Comparison of ENCODE assay signal across 38 cellular contexts in genomic region chr1:103123321-103123720, GRCh38. TPM values are rescaled to one million over a fixed set of nuclear protein-coding genes. Genes with fewer than 3 reads are reported as not detected.
"Had no signal": no experiment of that assay in that cellular context is flagged by ENCODE, and none has a peak within 500 bp of the region (broad histone marks: within the 10 kb centered on the region; RNA-seq: fewer than 3 reads in every experiment).

No MANE protein-coding gene starts in this region.

- H3K27me3 Mint-ChIP-seq: activated B cell treated with CpG ODN at 0.5 μM for 24 hours; activated CD4-positive, alpha-beta memory T cell treated with anti-CD3 and anti-CD28 coated beads for 36 hours; activated CD4-positive, alpha-beta T cell treated with anti-CD3 and anti-CD28 coated beads, Interleukin-2, amount 10 ng/mL, durations not matched to agents 24 days and 14 days; activated CD8-positive, alpha-beta T cell treated with anti-CD3 and anti-CD28 coated beads for 36 hours; activated naive CD8-positive, alpha-beta T cell treated with anti-CD3 and anti-CD28 coated beads for 36 hours; activated T-helper 17 cell treated with anti-CD3 and anti-CD28 coated beads, Interleukin-2, amount 50 U/mL, for 72 hours; brain; central memory CD8-positive, alpha-beta T cell had no signal

- H3K36me3 Mint-ChIP-seq: activated CD4-positive, alpha-beta memory T cell treated with anti-CD3 and anti-CD28 coated beads for 36 hours; activated naive CD4-positive, alpha-beta T cell treated with anti-CD3 and anti-CD28 coated beads, Interleukin-2, amount 50 U/mL, for 72 hours; activated naive CD8-positive, alpha-beta T cell treated with anti-CD3 and anti-CD28 coated beads for 36 hours; brain had no signal

- H3K27me3 ChIP-seq: adrenal gland, ascending aorta, cardiac muscle cell had no signal

- H3K4me1 ChIP-seq: adrenal gland, ascending aorta had no signal

- H3K9me3 ChIP-seq: adrenal gland, ascending aorta had no signal

- H3K9me3 Mint-ChIP-seq: activated B cell treated with CpG ODN at 0.5 μM for 24 hours; activated CD4-positive, alpha-beta memory T cell treated with anti-CD3 and anti-CD28 coated beads for 36 hours; activated CD4-positive, alpha-beta T cell treated with anti-CD3 and anti-CD28 coated beads, Interleukin-2, amount 10 ng/mL, durations not matched to agents 24 days and 14 days; activated CD8-positive, alpha-beta T cell treated with anti-CD3 and anti-CD28 coated beads for 36 hours; activated T-cell treated with anti-CD3 and anti-CD28 coated beads, Interleukin-2, amount 50 U/mL, for 4 hours; activated T-helper 1 cell treated with anti-CD3 and anti-CD28 coated beads, Interleukin-12 subunit alpha, Interleukin-12 subunit beta, Interleukin-2, Interleukin-4 antibody, amounts not matched to agents 30 ng/mL and 10 ng/mL and 1 ng/mL, durations not matched to agents 14 hours and 24 hours and 36 hours; T-helper 1 cell treated with Interleukin-12 subunit alpha and Interleukin-12 subunit beta and Interleukin-4 antibody, amounts not matched to agents 30 μg/mL and 1 μg/mL, for 36 hours; T-helper 2 cell treated with Interferon-gamma antibody and Interleukin-4, amounts not matched to agents 5 μg/mL and 100 μg/mL, for 36 hours had no signal

- H3K4me3 Mint-ChIP-seq: activated B cell treated with CpG ODN at 0.5 μM for 24 hours; activated CD4-positive, alpha-beta memory T cell treated with anti-CD3 and anti-CD28 coated beads for 36 hours; activated CD4-positive, alpha-beta T cell treated with anti-CD3 and anti-CD28 coated beads, Interleukin-2, amount 10 ng/mL, durations not matched to agents 24 days and 14 days; activated CD8-positive, alpha-beta T cell treated with anti-CD3 and anti-CD28 coated beads for 36 hours; activated naive CD4-positive, alpha-beta T cell treated with anti-CD3 and anti-CD28 coated beads for 36 hours; activated naive CD8-positive, alpha-beta T cell treated with anti-CD3 and anti-CD28 coated beads for 36 hours; activated T-cell treated with anti-CD3 and anti-CD28 coated beads, Interleukin-2, amount 50 U/mL, for 4 hours; activated T-cell treated with anti-CD3 and anti-CD28 coated beads, Interleukin-2, amount 50 U/mL, for 72 hours; activated T-helper 1 cell treated with anti-CD3 and anti-CD28 coated beads, Interleukin-12 subunit alpha, Interleukin-12 subunit beta, Interleukin-2, Interleukin-4 antibody, amounts not matched to agents 30 ng/mL and 10 ng/mL and 1 ng/mL, durations not matched to agents 14 hours and 24 hours and 36 hours; activated T-helper 17 cell treated with anti-CD3 and anti-CD28 coated beads, Interleukin-2, amount 50 U/mL, for 72 hours; brain; central memory CD8-positive, alpha-beta T cell; T-helper 1 cell treated with Interleukin-12 subunit alpha and Interleukin-12 subunit beta and Interleukin-4 antibody, amounts not matched to agents 30 μg/mL and 1 μg/mL, for 36 hours; T-helper 2 cell treated with Interferon-gamma antibody and Interleukin-4, amounts not matched to agents 5 μg/mL and 100 μg/mL, for 36 hours had no signal

- H3K27ac ChIP-seq: adrenal gland, ascending aorta, cardiac muscle cell, VCaP had no signal

- FAIRE-seq: bronchial epithelial cell, TTC549 had no signal

- H3K4me1 Mint-ChIP-seq: activated B cell treated with CpG ODN at 0.5 μM for 24 hours; activated CD4-positive, alpha-beta T cell treated with anti-CD3 and anti-CD28 coated beads, Interleukin-2, amount 10 ng/mL, durations not matched to agents 24 days and 14 days; activated naive CD8-positive, alpha-beta T cell treated with anti-CD3 and anti-CD28 coated beads for 36 hours; activated T-helper 17 cell treated with anti-CD3 and anti-CD28 coated beads, Interleukin-2, amount 50 U/mL, for 72 hours; central memory CD8-positive, alpha-beta T cell had no signal

- H3K4me3 ChIP-seq: adrenal gland, ascending aorta, cardiac muscle cell had no signal

- H3K27ac Mint-ChIP-seq: activated B cell treated with CpG ODN at 0.5 μM for 24 hours; activated CD4-positive, alpha-beta memory T cell treated with anti-CD3 and anti-CD28 coated beads for 36 hours; activated CD4-positive, alpha-beta T cell treated with anti-CD3 and anti-CD28 coated beads, Interleukin-2, amount 10 ng/mL, durations not matched to agents 24 days and 14 days; activated CD8-positive, alpha-beta T cell treated with anti-CD3 and anti-CD28 coated beads for 36 hours; activated naive CD4-positive, alpha-beta T cell treated with anti-CD3 and anti-CD28 coated beads for 36 hours; activated naive CD4-positive, alpha-beta T cell treated with anti-CD3 and anti-CD28 coated beads, Interleukin-2, amount 50 U/mL, for 72 hours; activated naive CD8-positive, alpha-beta T cell treated with anti-CD3 and anti-CD28 coated beads for 36 hours; activated T-cell treated with anti-CD3 and anti-CD28 coated beads, Interleukin-2, amount 50 U/mL, for 72 hours; activated T-helper 1 cell treated with anti-CD3 and anti-CD28 coated beads, Interleukin-12 subunit alpha, Interleukin-12 subunit beta, Interleukin-2, Interleukin-4 antibody, amounts not matched to agents 30 ng/mL and 10 ng/mL and 1 ng/mL, durations not matched to agents 14 hours and 24 hours and 36 hours; activated T-helper 17 cell treated with anti-CD3 and anti-CD28 coated beads, Interleukin-2, amount 50 U/mL, for 72 hours; brain; T-helper 1 cell treated with Interleukin-12 subunit alpha and Interleukin-12 subunit beta and Interleukin-4 antibody, amounts not matched to agents 30 μg/mL and 1 μg/mL, for 36 hours; T-helper 2 cell treated with Interferon-gamma antibody and Interleukin-4, amounts not matched to agents 5 μg/mL and 100 μg/mL, for 36 hours had no signal

- H3K36me3 ChIP-seq: adrenal gland, ascending aorta, cardiac muscle cell had no signal

- DNase-seq: activated B cell treated with CpG ODN at 0.5 μM for 24 hours; activated CD4-positive, alpha-beta memory T cell treated with anti-CD3 and anti-CD28 coated beads for 36 hours; activated CD4-positive, alpha-beta T cell treated with anti-CD3 and anti-CD28 coated beads for 4 hours; activated CD4-positive, alpha-beta T cell treated with anti-CD3 and anti-CD28 coated beads, Interleukin-2, amount 10 ng/mL, durations not matched to agents 24 days and 14 days; activated CD4-positive, alpha-beta T cell treated with anti-CD3 and anti-CD28 coated beads, Interleukin-2, amount 50 U/mL, for 1 hour; activated CD4-positive, alpha-beta T cell treated with anti-CD3 and anti-CD28 coated beads, Interleukin-2, amount 50 U/mL, for 4 hours; activated CD4-positive, CD25-positive, alpha-beta regulatory T cell treated with anti-CD3 and anti-CD28 coated beads, Interleukin-2, amount 50 U/mL, for 72 hours; activated CD8-positive, alpha-beta memory T cell treated with anti-CD3 and anti-CD28 coated beads, Interleukin-2, amount 50 U/mL, for 4 hours; activated CD8-positive, alpha-beta T cell treated with anti-CD3 and anti-CD28 coated beads for 36 hours; activated effector memory CD4-positive, alpha-beta T cell treated with anti-CD3 and anti-CD28 coated beads, Interleukin-2, amount 50 U/mL, for 16 hours; activated gamma-delta T cell treated with Interleukin-2 at 50 U/mL for 16 hours; activated naive CD4-positive, alpha-beta T cell; activated naive CD4-positive, alpha-beta T cell treated with anti-CD3 and anti-CD28 coated beads for 36 hours; activated naive CD4-positive, alpha-beta T cell treated with anti-CD3 and anti-CD28 coated beads, Interleukin-2, amount 50 U/mL, for 16 hours; activated naive CD8-positive, alpha-beta T cell treated with anti-CD3 and anti-CD28 coated beads for 36 hours; activated T-cell treated with anti-CD3 and anti-CD28 coated beads for 4 hours; activated T-cell treated with anti-CD3 and anti-CD28 coated beads, Interleukin-2, amount 50 U/mL, for 1 hour; activated T-cell treated with anti-CD3 and anti-CD28 coated beads, Interleukin-2, amount 50 U/mL, for 4 hours; activated T-cell treated with anti-CD3 and anti-CD28 coated beads, Interleukin-2, amount 50 U/mL, for 72 hours; adrenal gland; amygdala; anterior cingulate cortex; caudate nucleus; T-helper 2 cell; T-helper 9 cell had no signal

RNA-seq across cellular contexts. Expression of gene COL11A1, which starts 15.0 kb away (rescaled TPM):
- total RNA-seq: activated B cell treated with CpG ODN at 0.5 μM for 24 hours; activated CD4-positive, alpha-beta memory T cell treated with anti-CD3 and anti-CD28 coated beads for 36 hours; activated CD4-positive, alpha-beta T cell treated with anti-CD3 and anti-CD28 coated beads, Interleukin-2, amount 10 ng/mL, durations not matched to agents 24 days and 14 days; activated CD8-positive, alpha-beta memory T cell treated with anti-CD3 and anti-CD28 coated beads for 36 hours; activated CD8-positive, alpha-beta T cell treated with anti-CD3 and anti-CD28 coated beads for 36 hours; activated naive CD4-positive, alpha-beta T cell treated with anti-CD3 and anti-CD28 coated beads for 36 hours; activated naive CD4-positive, alpha-beta T cell treated with anti-CD3 and anti-CD28 coated beads, Interleukin-2, amount 50 U/mL, for 72 hours; activated naive CD8-positive, alpha-beta T cell treated with anti-CD3 and anti-CD28 coated beads for 36 hours; activated T-cell treated with anti-CD3 and anti-CD28 coated beads, Interleukin-2, amount 50 U/mL, for 4 hours; activated T-cell treated with anti-CD3 and anti-CD28 coated beads, Interleukin-2, amount 50 U/mL, for 72 hours; activated T-helper 1 cell treated with anti-CD3 and anti-CD28 coated beads, Interleukin-12 subunit alpha, Interleukin-12 subunit beta, Interleukin-2, Interleukin-4 antibody, amounts not matched to agents 30 ng/mL and 10 ng/mL and 1 ng/mL, durations not matched to agents 14 hours and 24 hours and 36 hours; activated T-helper 17 cell treated with anti-CD3 and anti-CD28 coated beads, Interleukin-2, amount 50 U/mL, for 72 hours; ascending aorta had no signal
